10 cellular contexts compared by ENCODE assay signal in genomic region chr4:137861682-137862081, GRCh38.
DNase-seq lines count a peak whose midpoint lies in the region; ATAC-seq and TF ChIP-seq lines count a peak whose summit lies in the region.
"Had no signal": no experiment of that assay in that cellular context is flagged by ENCODE, and none has a peak within 500 bp of the region (broad histone marks: within the 10 kb centered on the region; RNA-seq: fewer than 3 reads in every experiment).

No MANE protein-coding gene starts in this region.

- no peak overlapping the region for H2AFZ ChIP-seq in GM23338

- no peak overlapping the region for H3K4me3 Mint-ChIP-seq in GM23338
- H3K4me3 Mint-ChIP-seq in stimulated activated effector memory CD8-positive, alpha-beta T cell treated with anti-CD3 and anti-CD28 coated beads, Interleukin-12 subunit alpha, Interleukin-12 subunit beta, amount 100 ng/mL, for 72 hours = no peak overlapping the region
- H3K4me3 Mint-ChIP-seq: activated T-cell treated with anti-CD3 and anti-CD28 coated beads, Interleukin-2, amount 50 U/mL, for 4 hours had no signal

- no peaks in the 10 kb centered on the region for H3F3A ChIP-seq in GM23338 (replicated peaks; ENCODE audit: low read depth)

- H3K27ac Mint-ChIP-seq in GM23338 = no peak overlapping the region
- no peak overlapping the region for H3K27ac Mint-ChIP-seq in stimulated activated effector memory CD8-positive, alpha-beta T cell treated with anti-CD3 and anti-CD28 coated beads, Interleukin-12 subunit alpha, Interleukin-12 subunit beta, amount 100 ng/mL, for 72 hours

- H3K4me2 ChIP-seq in GM23338 = no peak overlapping the region

- H3K27ac ChIP-seq in GM23338 (ENCODE audit: low read depth) (no peak overlapping the region), ascending aorta (no peak overlapping the region)

- H3K4me1 ChIP-seq in GM23338 (ENCODE audit: insufficient read depth) (no peaks in the 10 kb centered on the region), ascending aorta (no peaks in the 10 kb centered on the region)

- H3K9me3 Mint-ChIP-seq in GM23338 = no peaks in the 10 kb centered on the region
- peaks cover 3% of the 10 kb centered on the region for H3K9me3 Mint-ChIP-seq in stimulated activated effector memory CD8-positive, alpha-beta T cell treated with anti-CD3 and anti-CD28 coated beads, Interleukin-12 subunit alpha, Interleukin-12 subunit beta, amount 100 ng/mL, for 72 hours
- H3K9me3 Mint-ChIP-seq: activated T-cell treated with anti-CD3 and anti-CD28 coated beads, Interleukin-2, amount 50 U/mL, for 4 hours had no signal

- no peaks in the 10 kb centered on the region for H3K36me3 Mint-ChIP-seq in GM23338 (ENCODE audit: low read depth)
- H3K36me3 Mint-ChIP-seq in stimulated activated effector memory CD8-positive, alpha-beta T cell treated with anti-CD3 and anti-CD28 coated beads, Interleukin-12 subunit alpha, Interleukin-12 subunit beta, amount 100 ng/mL, for 72 hours = no peaks in the 10 kb centered on the region

- intact Hi-C loops in ascending aorta (cut with DNase I) = loop anchor here (2.0 to 5.0 kb wide), 2 partner anchors 329 to 737 kb away; partner anchors contain the start of gene PCDH18

- H3K27me3 ChIP-seq in GM23338 (ENCODE audit: insufficient read depth) (no peaks in the 10 kb centered on the region), ascending aorta (no peaks in the 10 kb centered on the region)

- H3K27me3 Mint-ChIP-seq in GM23338 (ENCODE audit: insufficient read depth, low read depth, poor library complexity) = no peaks in the 10 kb centered on the region

- H4K20me1 ChIP-seq in GM23338 (replicated peaks; ENCODE audit: insufficient read depth) = no peaks in the 10 kb centered on the region

- H3K9me3 ChIP-seq in ascending aorta = no peaks in the 10 kb centered on the region

- H3K36me3 ChIP-seq in GM23338 (ENCODE audit: insufficient read depth) (no peaks in the 10 kb centered on the region), ascending aorta (no peaks in the 10 kb centered on the region)

- no peak for DNase-seq in AG09319 (ENCODE audit: extremely low read depth, low read depth)
- peak; percentile 25 for DNase-seq in GM23338 (ENCODE audit: low spot score)
- DNase-seq in ascending aorta (ENCODE audit: low spot score in 2 of 2) = no peak
- DNase-seq in kidney tubule cell (ENCODE audit: low spot score) = peak; percentile 4
- no peak for DNase-seq in T-helper 9 cell
- no peak for DNase-seq in mucosa of gallbladder (ENCODE audit: low spot score)
- no peak for DNase-seq in A172 (ENCODE audit: low spot score)
- DNase-seq in stimulated activated effector memory CD8-positive, alpha-beta T cell treated with anti-CD3 and anti-CD28 coated beads, Interleukin-12 subunit alpha, Interleukin-12 subunit beta, amount 100 ng/mL, for 72 hours (ENCODE audit: low spot score in 2 of 2) = no peak
- DNase-seq: activated T-cell treated with anti-CD3 and anti-CD28 coated beads, Interleukin-2, amount 50 U/mL, for 4 hours had no signal

- H3K79me2 ChIP-seq in GM23338 (replicated peaks; ENCODE audit: insufficient read depth) = no peaks in the 10 kb centered on the region

- H3K9me2 ChIP-seq in GM23338 (ENCODE audit: insufficient read depth) = no peaks in the 10 kb centered on the region

- H3K4me1 Mint-ChIP-seq in GM23338 = no peaks in the 10 kb centered on the region
- H3K4me1 Mint-ChIP-seq in stimulated activated effector memory CD8-positive, alpha-beta T cell treated with anti-CD3 and anti-CD28 coated beads, Interleukin-12 subunit alpha, Interleukin-12 subunit beta, amount 100 ng/mL, for 72 hours = no peaks in the 10 kb centered on the region

- ATAC-seq in GM23338 = no peak
- no peak for ATAC-seq in stimulated activated effector memory CD8-positive, alpha-beta T cell treated with anti-CD3 and anti-CD28 coated beads, Interleukin-12 subunit alpha, Interleukin-12 subunit beta, amount 100 ng/mL, for 72 hours
- ATAC-seq: activated T-cell treated with anti-CD3 and anti-CD28 coated beads, Interleukin-2, amount 50 U/mL, for 4 hours had no signal

- TF ChIP-seq CTCF in AG09319 (IDR thresholded peaks at IDR 0.05; ENCODE audit: low read depth, low read length) = peak; percentile 33
- TF ChIP-seq CTCF in GM23338 (conservative IDR thresholded peaks at IDR 0.05; ENCODE audit: low read depth in 2 of 2) = peak in 1 of 2 experiments; percentile 60; a peak in 3 of 4 replicates
- TF ChIP-seq CTCF in ascending aorta (IDR thresholded peaks at IDR 0.05) = peak; percentile 32 to 67 (median 55)

- no peak overlapping the region for H3K4me3 ChIP-seq in GM23338
- no peak overlapping the region for H3K4me3 ChIP-seq in ascending aorta
- H3K4me3 ChIP-seq: lung had no signal

TF ChIP-seq in GM23338, 12 proteins besides CTCF, POLR2A, EP300 and RAD21 (continues in another document):
- TF ChIP-seq ETS1 (IDR thresholded peaks at IDR 0.05) (no peak), NANOG (IDR thresholded peaks at IDR 0.05; ENCODE audit: borderline replicate concordance) (no peak), ZNF114 (CRISPR knock-in tag; IDR thresholded peaks at IDR 0.05) (no peak), EZH2phosphoT487 (IDR thresholded peaks at IDR 0.05; ENCODE audit: unreplicated experiment) (no peak), JUNB (IDR thresholded peaks at IDR 0.05; ENCODE audit: unreplicated experiment) (no peak), ZNF331 (CRISPR knock-in tag; IDR thresholded peaks at IDR 0.05; ENCODE audit: low read depth) (no peak), REST (IDR thresholded peaks at IDR 0.05; ENCODE audit: unreplicated experiment) (no peak), CREB1 (CRISPR knock-in tag; IDR thresholded peaks at IDR 0.05; ENCODE audit: low read depth) (no peak), EZH2 (IDR thresholded peaks at IDR 0.05; ENCODE audit: low read depth, unreplicated experiment) (no peak), POLR2AphosphoS5 (IDR thresholded peaks at IDR 0.05; ENCODE audit: low read depth) (no peak), STAT1 (IDR thresholded peaks at IDR 0.05; ENCODE audit: unreplicated experiment) (no peak)

Comparison
In these comparisons a context has a peak if more than half of its experiments do, and no peak if none do; other contexts are left out.
1. DNase-seq: peak in GM23338 (single experiment) and kidney tubule cell (single experiment); none in AG09319 (single experiment), ascending aorta (0 of 2), T-helper 9 cell (single experiment), mucosa of gallbladder (single experiment), A172 (single experiment) and stimulated activated effector memory CD8-positive, alpha-beta T cell treated with anti-CD3 and anti-CD28 coated beads, Interleukin-12 subunit alpha, Interleukin-12 subunit beta, amount 100 ng/mL, for 72 hours (0 of 2).